In the genomic region with DNA sequence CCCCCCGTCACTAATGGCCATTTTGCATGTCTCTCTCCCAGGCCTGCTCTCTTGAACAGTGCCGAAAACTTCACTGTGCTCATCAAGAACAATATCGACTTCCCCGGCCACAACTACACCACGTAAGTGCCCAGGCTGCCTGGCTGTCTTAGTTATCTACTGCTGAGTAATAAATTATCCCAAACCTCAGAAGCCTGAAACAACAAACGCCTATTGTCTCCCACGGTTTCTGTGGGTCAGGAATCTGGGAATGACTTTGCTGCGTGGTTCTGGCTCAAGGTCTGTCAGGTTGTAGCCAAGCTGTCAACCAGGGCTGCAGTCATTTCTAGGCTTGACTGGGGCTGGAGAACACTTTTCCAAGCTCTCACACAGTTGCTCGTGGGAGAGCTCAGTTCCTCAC, we compare ENCODE assay signal across 1 cellular context.
A peak's percentile ranks its signal among the peaks of the same experiment; 100 is the strongest.
TF ChIP-seq lines count a peak whose summit lies in the region.

No MANE protein-coding gene starts in this region.

TF ChIP-seq in K562, 482 proteins besides CTCF, POLR2A, EP300 and RAD21 (continued from another document):
- TF ChIP-seq, protein P1, sequence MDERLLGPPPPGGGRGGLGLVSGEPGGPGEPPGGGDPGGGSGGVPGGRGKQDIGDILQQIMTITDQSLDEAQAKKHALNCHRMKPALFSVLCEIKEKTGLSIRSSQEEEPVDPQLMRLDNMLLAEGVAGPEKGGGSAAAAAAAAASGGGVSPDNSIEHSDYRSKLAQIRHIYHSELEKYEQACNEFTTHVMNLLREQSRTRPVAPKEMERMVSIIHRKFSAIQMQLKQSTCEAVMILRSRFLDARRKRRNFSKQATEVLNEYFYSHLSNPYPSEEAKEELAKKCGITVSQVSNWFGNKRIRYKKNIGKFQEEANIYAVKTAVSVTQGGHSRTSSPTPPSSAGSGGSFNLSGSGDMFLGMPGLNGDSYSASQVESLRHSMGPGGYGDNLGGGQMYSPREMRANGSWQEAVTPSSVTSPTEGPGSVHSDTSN (CRISPR knock-in tag; IDR thresholded peaks at IDR 0.05; ENCODE audit: low read depth): no peak
- TF ChIP-seq, protein P1 (tag; conservative IDR thresholded peaks at IDR 0.05; ENCODE audit: low read depth): peak; percentile 46; the same call in 1 of the 2 replicates
- TF ChIP-seq SOX6 (IDR thresholded peaks at IDR 0.05) (peak; percentile 61; the same call in 1 of the 2 replicates), MEIS2 (IDR thresholded peaks at IDR 0.05; ENCODE audit: partially characterized antibody) (peak; percentile 71)
- TF ChIP-seq, protein P2, sequence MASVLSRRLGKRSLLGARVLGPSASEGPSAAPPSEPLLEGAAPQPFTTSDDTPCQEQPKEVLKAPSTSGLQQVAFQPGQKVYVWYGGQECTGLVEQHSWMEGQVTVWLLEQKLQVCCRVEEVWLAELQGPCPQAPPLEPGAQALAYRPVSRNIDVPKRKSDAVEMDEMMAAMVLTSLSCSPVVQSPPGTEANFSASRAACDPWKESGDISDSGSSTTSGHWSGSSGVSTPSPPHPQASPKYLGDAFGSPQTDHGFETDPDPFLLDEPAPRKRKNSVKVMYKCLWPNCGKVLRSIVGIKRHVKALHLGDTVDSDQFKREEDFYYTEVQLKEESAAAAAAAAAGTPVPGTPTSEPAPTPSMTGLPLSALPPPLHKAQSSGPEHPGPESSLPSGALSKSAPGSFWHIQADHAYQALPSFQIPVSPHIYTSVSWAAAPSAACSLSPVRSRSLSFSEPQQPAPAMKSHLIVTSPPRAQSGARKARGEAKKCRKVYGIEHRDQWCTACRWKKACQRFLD (CRISPR knock-in tag; IDR thresholded peaks at IDR 0.05): 0 out of 2 replicates have a peak, but pooled peaks have one; percentile 25
